Comparison of ENCODE assay signal across 7 cellular contexts in the genomic region with DNA sequence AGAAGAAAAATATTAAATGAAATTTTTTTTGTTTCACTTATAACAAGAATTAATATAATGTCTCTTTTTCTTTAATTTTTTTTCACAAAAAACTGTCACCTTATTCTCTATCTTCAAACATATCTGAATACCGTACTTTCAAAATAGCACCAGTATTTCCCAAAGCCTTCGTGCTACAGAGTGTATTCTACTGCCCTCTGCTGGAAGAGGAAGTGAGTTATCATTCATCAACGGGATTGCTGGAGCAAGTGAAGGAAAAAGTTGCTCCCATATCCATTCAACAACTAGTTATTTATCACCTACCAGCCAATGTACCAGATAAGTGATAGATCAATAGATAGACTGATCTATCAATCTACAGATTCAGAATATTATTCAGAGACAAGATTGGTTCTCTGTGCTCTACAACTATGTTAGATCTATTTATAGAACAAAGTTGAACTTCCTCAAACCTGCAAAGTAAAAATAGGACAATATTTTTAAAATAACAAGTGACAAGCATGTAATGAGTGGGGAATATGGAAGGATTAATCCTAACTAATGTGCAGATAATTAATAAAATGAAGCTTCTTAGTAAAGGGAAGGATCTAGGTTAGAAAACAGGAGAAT. TPM values are rescaled to one million over a fixed set of nuclear protein-coding genes. Genes with fewer than 3 reads are reported as not detected.
DNase-seq lines count a peak whose midpoint lies in the region; ATAC-seq and TF ChIP-seq lines count a peak whose summit lies in the region.

No MANE protein-coding gene starts in this region.

- H3K4me3 ChIP-seq in Loucy (ENCODE audit: low read length, poor library complexity, severe bottlenecking) (no peak overlapping the region), SU-DHL-6 (ENCODE audit: insufficient read depth, low read length, poor library complexity, severe bottlenecking) (no peak overlapping the region)

- H3K36me3 Mint-ChIP-seq in activated CD4-positive, alpha-beta memory T cell treated with anti-CD3 and anti-CD28 coated beads for 36 hours, result no peaks in the 10 kb centered on the region

- DNase-seq in GM04504 (ENCODE audit: low read depth) (peak; percentile 15), glomerular endothelial cell (ENCODE audit: extremely low read depth, low read depth, low spot score) (peak; percentile 10), superior temporal gyrus (ENCODE audit: extremely low spot score) (peak; percentile 86)
- no peak for DNase-seq in activated CD4-positive, alpha-beta memory T cell treated with anti-CD3 and anti-CD28 coated beads for 36 hours

- no peaks in the 10 kb centered on the region for H3K9me3 Mint-ChIP-seq in activated CD4-positive, alpha-beta memory T cell treated with anti-CD3 and anti-CD28 coated beads for 36 hours

- TF ChIP-seq CTCF in Loucy (conservative IDR thresholded peaks at IDR 0.05; ENCODE audit: low read length) (peak; percentile 84), SU-DHL-6 (IDR thresholded peaks at IDR 0.05; ENCODE audit: insufficient read depth, low read length, poor library complexity, severe bottlenecking) (peak; percentile 96)

- POLR2A ChIA-PET in activated CD4-positive, alpha-beta memory T cell treated with anti-CD3 and anti-CD28 coated beads for 36 hours (lab: Charles Lee), result no interaction called here

- H3K27me3 ChIP-seq in Loucy (ENCODE audit: insufficient read depth, low read length, poor library complexity, severe bottlenecking) (no peaks in the 10 kb centered on the region), SU-DHL-6 (ENCODE audit: low read length) (no peaks in the 10 kb centered on the region; the same call in 1 of the 2 replicates)

- H3K36me3 ChIP-seq in Loucy (ENCODE audit: insufficient read depth, low read length), result no peaks in the 10 kb centered on the region
- no peaks in the 10 kb centered on the region for H3K36me3 ChIP-seq in SU-DHL-6 (ENCODE audit: low read length)

- H3K4me1 Mint-ChIP-seq in activated CD4-positive, alpha-beta memory T cell treated with anti-CD3 and anti-CD28 coated beads for 36 hours (ENCODE audit: low read depth), result no peaks in the 10 kb centered on the region

- no peaks in the 10 kb centered on the region for H3K27me3 Mint-ChIP-seq in activated CD4-positive, alpha-beta memory T cell treated with anti-CD3 and anti-CD28 coated beads for 36 hours

- intact Hi-C loops in activated CD4-positive, alpha-beta memory T cell treated with anti-CD3 and anti-CD28 coated beads for 36 hours (cut with micrococcal nuclease), result loop anchor here (2.0 kb wide), 1 partner anchor 663 kb away; no protein-coding TSS in a partner anchor

- H3K27ac ChIP-seq in SU-DHL-6 (ENCODE audit: low read depth, low read length), result no peak overlapping the region

- no peak overlapping the region for H3K9ac ChIP-seq in Loucy (ENCODE audit: low read depth, low read length, poor library complexity, severe bottlenecking)
- no peak overlapping the region for H3K9ac ChIP-seq in SU-DHL-6 (ENCODE audit: low read length)

- no peaks in the 10 kb centered on the region for H3K4me1 ChIP-seq in Loucy (ENCODE audit: insufficient read depth, low read length, poor library complexity, severe bottlenecking)

- no peak overlapping the region for H3K4me3 Mint-ChIP-seq in activated CD4-positive, alpha-beta memory T cell treated with anti-CD3 and anti-CD28 coated beads for 36 hours

- H3K9me3 ChIP-seq in Loucy (ENCODE audit: insufficient read depth, low read depth, low read length), result no peaks in the 10 kb centered on the region
- H3K9me3 ChIP-seq in SU-DHL-6 (ENCODE audit: insufficient read depth, low read length), result no peaks in the 10 kb centered on the region

- H4K20me1 ChIP-seq in Loucy (ENCODE audit: insufficient read depth, low read length, poor library complexity, severe bottlenecking), result no peaks in the 10 kb centered on the region
- H4K20me1 ChIP-seq in SU-DHL-6 (ENCODE audit: low read depth, low read length), result no peaks in the 10 kb centered on the region

- ATAC-seq in GM21576 (IDR thresholded peaks at IDR 0.05; ENCODE audit: unreplicated experiment), result peak; percentile 66

- H2AFZ ChIP-seq in Loucy (ENCODE audit: low read length) (0 out of 2 replicates have a peak overlapping the region, but pooled peaks have one; percentile 6), SU-DHL-6 (ENCODE audit: low read depth, low read length, severe bottlenecking) (no peak overlapping the region)

- no peaks in the 10 kb centered on the region for H3K9me2 ChIP-seq in Loucy (replicated peaks; ENCODE audit: low read depth, low read length)
- no peaks in the 10 kb centered on the region for H3K9me2 ChIP-seq in SU-DHL-6 (replicated peaks; ENCODE audit: insufficient read depth, low read length)

- H3F3A ChIP-seq in Loucy (ENCODE audit: low read depth) (no peaks in the 10 kb centered on the region), SU-DHL-6 (ENCODE audit: insufficient read depth) (no peaks in the 10 kb centered on the region)

- H3K4me2 ChIP-seq in Loucy (ENCODE audit: low read depth, low read length, poor library complexity, severe bottlenecking), result no peak overlapping the region
- no peak overlapping the region for H3K4me2 ChIP-seq in SU-DHL-6 (ENCODE audit: low read depth, low read length, poor library complexity, severe bottlenecking)

- H3K27ac Mint-ChIP-seq in activated CD4-positive, alpha-beta memory T cell treated with anti-CD3 and anti-CD28 coated beads for 36 hours, result no peak overlapping the region

- H3K79me2 ChIP-seq in Loucy (ENCODE audit: insufficient read depth, low read length), result no peaks in the 10 kb centered on the region
- no peaks in the 10 kb centered on the region for H3K79me2 ChIP-seq in SU-DHL-6 (ENCODE audit: insufficient read depth, low read length)

- CTCF ChIA-PET in activated CD4-positive, alpha-beta memory T cell treated with anti-CD3 and anti-CD28 coated beads for 36 hours (lab: Charles Lee), result no interaction called here

RNA-seq across cellular contexts. Expression of a gene that starts 26.7 kb away (rescaled TPM):
- total RNA-seq in glomerular endothelial cell, result 0.82 TPM in 1 of 2 replicates, not detected in the other
- not detected for total RNA-seq in activated CD4-positive, alpha-beta memory T cell treated with anti-CD3 and anti-CD28 coated beads for 36 hours
